7 cellular contexts compared by ENCODE assay signal in genomic region chr17:1713160-1713877, GRCh38. TPM values are rescaled to one million over a fixed set of nuclear protein-coding genes. Genes with fewer than 3 reads are reported as not detected.
DNase-seq lines count a peak whose midpoint lies in the region; ATAC-seq and TF ChIP-seq lines count a peak whose summit lies in the region.
"Had no signal": no experiment of that assay in that cellular context is flagged by ENCODE, and none has a peak within 500 bp of the region (broad histone marks: within the 10 kb centered on the region; RNA-seq: fewer than 3 reads in every experiment).

No MANE protein-coding gene starts in this region.

- peaks cover 9 to 68% (median 52%) of the 10 kb centered on the region in 12 donors for H3K4me1 ChIP-seq in heart left ventricle
- H3K4me1 ChIP-seq in upper lobe of right lung = peaks cover 59% of the 10 kb centered on the region

- H3K36me3 ChIP-seq in heart left ventricle = peaks cover 0 to 37% (median 32%) of the 10 kb centered on the region in 9 donors
- peaks cover 11% of the 10 kb centered on the region for H3K36me3 ChIP-seq in kidney epithelial cell (ENCODE audit: control insufficient read depth, insufficient read depth, low read length)
- H3K36me3 ChIP-seq in upper lobe of right lung = peaks cover 32% of the 10 kb centered on the region

- peaks cover 16% of the 10 kb centered on the region for H3K4me1 Mint-ChIP-seq in T-helper 2 cell treated with Interferon-gamma antibody and Interleukin-4, amounts not matched to agents 5 μg/mL and 100 μg/mL, for 36 hours (ENCODE audit: low read depth)

- H3K36me3 Mint-ChIP-seq in T-helper 2 cell treated with Interferon-gamma antibody and Interleukin-4, amounts not matched to agents 5 μg/mL and 100 μg/mL, for 36 hours (ENCODE audit: low read depth) = peaks cover 13% of the 10 kb centered on the region

- intact Hi-C loops in heart left ventricle (cut with DNase I) = loop anchor here in 5 of 10 donors (5.0 to 10.0 kb wide), 6 partner anchors 36 to 681 kb away; partner anchors contain the start of gene OVCA2 (in 1 of the 5)
- intact Hi-C loops in left ventricle myocardium superior (cut with micrococcal nuclease) = no loop called here
- intact Hi-C loops in upper lobe of right lung (cut with DNase I) = loop anchor here (10.0 kb wide), 2 partner anchors 71 to 111 kb away; partner anchors contain the start of gene SMYD4

- no peaks in the 10 kb centered on the region for H3K9me3 ChIP-seq in heart left ventricle
- H3K9me3 ChIP-seq in upper lobe of right lung = no peaks in the 10 kb centered on the region

- WGBS in heart left ventricle, 4 donors = 63 to 74% (median 68%) methylated on average over 10 of the region's 10 CpGs

- no peaks in the 10 kb centered on the region for H3K9me3 Mint-ChIP-seq in T-helper 2 cell treated with Interferon-gamma antibody and Interleukin-4, amounts not matched to agents 5 μg/mL and 100 μg/mL, for 36 hours
- H3K9me3 Mint-ChIP-seq: activated naive CD4-positive, alpha-beta T cell treated with anti-CD3 and anti-CD28 coated beads, Interleukin-2, amount 50 U/mL, for 24 hours had no signal

- TF ChIP-seq CTCF in heart left ventricle (IDR thresholded peaks at IDR 0.05) (no peak), kidney epithelial cell (IDR thresholded peaks at IDR 0.05; ENCODE audit: insufficient read depth, low read length, poor library complexity, severe bottlenecking) (no peak), upper lobe of right lung (IDR thresholded peaks at IDR 0.05) (no peak)

- no peak for TF ChIP-seq POLR2A in heart left ventricle (IDR thresholded peaks at IDR 0.05)

- no peak overlapping the region for H3K4me3 Mint-ChIP-seq in T-helper 2 cell treated with Interferon-gamma antibody and Interleukin-4, amounts not matched to agents 5 μg/mL and 100 μg/mL, for 36 hours

- H3K4me3 ChIP-seq in heart left ventricle (peak overlapping the region in 11 of 12 donors; percentile 12 to 100 (median 91)), kidney epithelial cell (ENCODE audit: low read depth, low read length) (peak overlapping the region; percentile 89), upper lobe of right lung (peak overlapping the region; percentile 90)

- peak overlapping the region in 11 of 12 donors; percentile 96 to 100 (median 100) for H3K27ac ChIP-seq in heart left ventricle
- H3K27ac ChIP-seq in upper lobe of right lung = peak overlapping the region; percentile 98

- no peak for DNase-seq in heart left ventricle
- no peak for DNase-seq in left ventricle myocardium superior
- DNase-seq in kidney epithelial cell (ENCODE audit: low read depth) = no peak
- DNase-seq in upper lobe of right lung = no peak
- DNase-seq in T-helper 2 cell treated with Interferon-gamma antibody and Interleukin-4, amounts not matched to agents 5 μg/mL and 100 μg/mL, for 36 hours (ENCODE audit: low spot score) = no peak

- no peak overlapping the region for H3K27ac Mint-ChIP-seq in T-helper 2 cell treated with Interferon-gamma antibody and Interleukin-4, amounts not matched to agents 5 μg/mL and 100 μg/mL, for 36 hours

- no peaks in the 10 kb centered on the region for H3K27me3 ChIP-seq in heart left ventricle
- H3K27me3 ChIP-seq in kidney epithelial cell (ENCODE audit: control insufficient read depth, insufficient read depth, low read length) = no peaks in the 10 kb centered on the region
- H3K27me3 ChIP-seq in upper lobe of right lung = no peaks in the 10 kb centered on the region

- H3K27me3 Mint-ChIP-seq in T-helper 2 cell treated with Interferon-gamma antibody and Interleukin-4, amounts not matched to agents 5 μg/mL and 100 μg/mL, for 36 hours (ENCODE audit: low read depth) = peaks cover 35% of the 10 kb centered on the region

- no peak for ATAC-seq in heart left ventricle
- ATAC-seq in left ventricle myocardium superior = no peak
- ATAC-seq in upper lobe of right lung = no peak
- ATAC-seq in GM19397 (IDR thresholded peaks at IDR 0.05; ENCODE audit: unreplicated experiment) = no peak

RNA-seq across cellular contexts. Expression of gene TLCD2, which starts 3.1 kb away (rescaled TPM):
- 1 to 10 TPM; 1.5 to 6.1 (median 2.3) TPM for total RNA-seq in heart left ventricle
- polyA plus RNA-seq in heart left ventricle = 1 to 10 TPM; 1.5 to 3.3 TPM
- 1.7 TPM for total RNA-seq in left ventricle myocardium superior
- total RNA-seq in kidney epithelial cell = 1.8 and 1.9 TPM in 2 replicates
- 12.7 TPM for total RNA-seq in upper lobe of right lung

RNA-seq across cellular contexts. Expression of gene WDR81, which starts 11.2 kb away (rescaled TPM):
- total RNA-seq in heart left ventricle (10 to 100 TPM in 4 of 9 donors, 1 to 10 TPM in 5; 7.2 to 29.0 (median 9.3) TPM), left ventricle myocardium superior (7.6 TPM), kidney epithelial cell (35.5 and 43.7 TPM in 2 replicates), upper lobe of right lung (43.9 TPM)
- 10 to 100 TPM in 1 of 2 donors, 1 to 10 TPM in 1; 9.1 to 12.5 TPM for polyA plus RNA-seq in heart left ventricle

RNA-seq across cellular contexts. Expression of gene PRPF8, which starts 28.7 kb away (rescaled TPM):
- total RNA-seq in heart left ventricle (100 to 1,000 TPM; 119 to 195 (median 174) TPM), left ventricle myocardium superior (135 TPM), kidney epithelial cell (185 and 220 TPM in 2 replicates), upper lobe of right lung (263 TPM)
- 10 to 100 TPM; 70.1 to 98.1 TPM for polyA plus RNA-seq in heart left ventricle

RNA-seq across cellular contexts. Expression of gene SERPINF2, which starts 29.4 kb away (rescaled TPM):
- total RNA-seq in heart left ventricle = 1 to 10 TPM in 2 of 9 donors, under 1 TPM in 6, not detected in 1; 0.25 to 1.8 (median 0.77) TPM
- 1 to 10 TPM in 1 of 2 donors, under 1 TPM in 1; 0.65 to 1.4 TPM for polyA plus RNA-seq in heart left ventricle
- total RNA-seq in left ventricle myocardium superior = 1.4 TPM
- total RNA-seq in kidney epithelial cell = 1.2 and 1.4 TPM in 2 replicates
- total RNA-seq in upper lobe of right lung = 21.6 TPM

RNA-seq across cellular contexts. Expression of gene SERPINF1, which starts 48.5 kb away (rescaled TPM):
- total RNA-seq in heart left ventricle (100 to 1,000 TPM in 5 of 9 donors, 10 to 100 TPM in 4; 67.5 to 460 (median 103) TPM), left ventricle myocardium superior (146 TPM), kidney epithelial cell (12.7 and 16.1 TPM in 2 replicates), upper lobe of right lung (119 TPM)
- polyA plus RNA-seq in heart left ventricle = 100 to 1,000 TPM; 101 to 125 TPM
